18 cellular contexts compared by ENCODE assay signal in genomic region chr2:226063704-226064390, GRCh38.
DNase-seq lines count a peak whose midpoint lies in the region; ATAC-seq, FAIRE-seq and TF ChIP-seq lines count a peak whose summit lies in the region.
"Had no signal": no experiment of that assay in that cellular context is flagged by ENCODE, and none has a peak within 500 bp of the region (broad histone marks: within the 10 kb centered on the region; RNA-seq: fewer than 3 reads in every experiment).

No MANE protein-coding gene starts in this region.

- intact Hi-C loops in PC-3 (cut with micrococcal nuclease), result no loop called here
- intact Hi-C loops in psoas muscle (cut with DNase I), result no loop called here
- intact Hi-C loops in adrenal gland (cut with DNase I), result no loop called here

- CTCF ChIA-PET in PC-3 (lab: Charles Lee), result no interaction called here

- 71 to 78% (median 75%) methylated on average over 3 of the region's 3 CpGs for WGBS in psoas muscle, 3 donors
- 82 to 84% (median 83%) methylated on average over 3 of the region's 3 CpGs for WGBS in adrenal gland, 4 donors
- WGBS in small intestine, 3 donors, result 62 to 70% (median 64%) methylated on average over 3 of the region's 3 CpGs

- POLR2A ChIA-PET in PC-3 (lab: Charles Lee; ENCODE audit: unreplicated experiment), result no interaction called here

- peak overlapping the region; percentile 21; the same call in 1 of the 2 replicates for H3K4me2 ChIP-seq in PC-3 (ENCODE audit: low read length)

- no peak overlapping the region for H3K9ac ChIP-seq in PC-3 (ENCODE audit: low read length)

- H3K79me2 ChIP-seq in PC-3 (ENCODE audit: low read length), result no peaks in the 10 kb centered on the region

- H3K36me3 ChIP-seq in PC-3 (ENCODE audit: low read depth, low read length) (no peaks in the 10 kb centered on the region), psoas muscle (ENCODE audit: insufficient read depth in 1 of 2, low read depth in 1 of 2) (no peaks in the 10 kb centered on the region), adrenal gland (replicated peaks in 1 of 2) (no peaks in the 10 kb centered on the region), small intestine (ENCODE audit: control insufficient read depth in 2 of 2, insufficient read depth in 2 of 2, low read length in 2 of 2) (no peaks in the 10 kb centered on the region)
- H3K36me3 ChIP-seq: ascending aorta, right lobe of liver had no signal

- BruUV-seq in PC-3 (replicated peaks; lab: Mats Ljungman, UMichigan), result no TSS peak

- H3K4me1 ChIP-seq in PC-3 (ENCODE audit: insufficient read depth, low read length), result peaks cover 8% of the 10 kb centered on the region
- peaks cover 7% of the 10 kb centered on the region for H3K4me1 ChIP-seq in psoas muscle
- no peaks in the 10 kb centered on the region for H3K4me1 ChIP-seq in adrenal gland (replicated peaks in 1 of 2)
- no peaks in the 10 kb centered on the region for H3K4me1 ChIP-seq in small intestine (ENCODE audit: control insufficient read depth in 2 of 2, insufficient read depth in 1 of 2, low read depth in 1 of 2, low read length in 1 of 2)
- H3K4me1 ChIP-seq: ascending aorta, right lobe of liver had no signal

- DNase-seq in GM03348 (ENCODE audit: low spot score) (peak; percentile 72), PC-3 (peak; percentile 61), epithelial cell of proximal tubule (ENCODE audit: low read depth) (peak; percentile 26), psoas muscle (no peak), anterior cingulate cortex (lab: John Stamatoyannopoulos, UW) (no peak), adrenal gland (no peak), small intestine (no peak)
- DNase-seq: activated T-cell treated with anti-CD3 and anti-CD28 coated beads, Interleukin-2, amount 50 U/mL, for 72 hours; effector memory CD4-positive, alpha-beta T cell; MM.1S; naive thymus-derived CD8-positive, alpha-beta T cell; right lobe of liver; stimulated activated naive CD8-positive, alpha-beta T cell treated with anti-CD3 and anti-CD28 coated beads, Interleukin-15, Interleukin-2, amounts not matched to agents 100 U/mL and 50 U/mL, for 24 hours; T-helper 17 cell had no signal

- H3K27me3 ChIP-seq in PC-3 (ENCODE audit: low read length) (no peaks in the 10 kb centered on the region), psoas muscle (ENCODE audit: insufficient read depth in 3 of 3, low read length in 2 of 3) (no peaks in the 10 kb centered on the region), adrenal gland (no peaks in the 10 kb centered on the region), small intestine (ENCODE audit: control insufficient read depth in 2 of 2, insufficient read depth in 2 of 2, low read length in 2 of 2) (no peaks in the 10 kb centered on the region)
- H3K27me3 ChIP-seq: ascending aorta, right lobe of liver had no signal

- FAIRE-seq in small intestine (lab: Jason Lieb, UNC), result no peak
- FAIRE-seq: H1 had no signal

- no peaks in the 10 kb centered on the region for H3F3A ChIP-seq in PC-3 (ENCODE audit: low read length, unreplicated experiment)

- H3K9me3 ChIP-seq in PC-3 (ENCODE audit: low read length) (no peaks in the 10 kb centered on the region), psoas muscle (no peaks in the 10 kb centered on the region), adrenal gland (replicated peaks in 1 of 3) (peaks cover 0 to 4% (median 0%) of the 10 kb centered on the region in 3 donors), small intestine (ENCODE audit: control insufficient read depth, low read depth) (no peaks in the 10 kb centered on the region)
- H3K9me3 ChIP-seq: ascending aorta, right lobe of liver had no signal

- TF ChIP-seq POLR2A in adrenal gland (IDR thresholded peaks at IDR 0.05), result no peak

- H3K4me3 ChIP-seq in PC-3 (ENCODE audit: low read length), result no peak overlapping the region
- H3K4me3 ChIP-seq in epithelial cell of proximal tubule (ENCODE audit: low read depth, low read length), result no peak overlapping the region
- no peak overlapping the region for H3K4me3 ChIP-seq in psoas muscle
- no peak overlapping the region for H3K4me3 ChIP-seq in adrenal gland
- H3K4me3 ChIP-seq in small intestine (ENCODE audit: low read depth in 1 of 2, low read length in 2 of 2), result no peak overlapping the region
- H3K4me3 ChIP-seq: ascending aorta, right lobe of liver had no signal

- TF ChIP-seq CTCF in PC-3 (conservative IDR thresholded peaks at IDR 0.05; ENCODE audit: low read depth, low read length) (no peak), epithelial cell of proximal tubule (conservative IDR thresholded peaks at IDR 0.05; ENCODE audit: low read depth, low read length) (no peak), psoas muscle (IDR thresholded peaks at IDR 0.05) (no peak), adrenal gland (IDR thresholded peaks at IDR 0.05) (no peak)

- H3K27ac ChIP-seq in PC-3 (ENCODE audit: low read length) (peak overlapping the region; percentile 32), psoas muscle (no peak overlapping the region), adrenal gland (no peak overlapping the region), small intestine (ENCODE audit: low read depth in 1 of 2, low read length in 1 of 2) (no peak overlapping the region)
- H3K27ac ChIP-seq: ascending aorta, right lobe of liver had no signal

- no peaks in the 10 kb centered on the region for H3K9me2 ChIP-seq in PC-3 (replicated peaks; ENCODE audit: low read length)

- H2AFZ ChIP-seq in PC-3 (ENCODE audit: low read length), result 0 out of 2 replicates have a peak overlapping the region, but pooled peaks have one; percentile 14

- ATAC-seq in PC-3 (peak; percentile 61), psoas muscle (peak; percentile 56 to 87 (median 68)), HG02870 (IDR thresholded peaks at IDR 0.05; ENCODE audit: unreplicated experiment) (no peak)
- ATAC-seq: activated T-cell treated with anti-CD3 and anti-CD28 coated beads, Interleukin-2, amount 50 U/mL, for 72 hours; naive thymus-derived CD8-positive, alpha-beta T cell; Panc1; right lobe of liver; stimulated activated naive CD8-positive, alpha-beta T cell treated with anti-CD3 and anti-CD28 coated beads, Interleukin-15, Interleukin-2, amounts not matched to agents 100 U/mL and 50 U/mL, for 24 hours; T-helper 17 cell had no signal

- no peaks in the 10 kb centered on the region for H4K20me1 ChIP-seq in PC-3 (ENCODE audit: low read length)

Comparison
In these comparisons a context has a peak if more than half of its experiments do, and no peak if none do; other contexts are left out.
1. DNase-seq: peak in GM03348 (single experiment), PC-3 (single experiment) and epithelial cell of proximal tubule (single experiment); none in psoas muscle (0 of 2), anterior cingulate cortex (0 of 58), adrenal gland (0 of 7) and small intestine (single experiment).